In the genomic region with DNA sequence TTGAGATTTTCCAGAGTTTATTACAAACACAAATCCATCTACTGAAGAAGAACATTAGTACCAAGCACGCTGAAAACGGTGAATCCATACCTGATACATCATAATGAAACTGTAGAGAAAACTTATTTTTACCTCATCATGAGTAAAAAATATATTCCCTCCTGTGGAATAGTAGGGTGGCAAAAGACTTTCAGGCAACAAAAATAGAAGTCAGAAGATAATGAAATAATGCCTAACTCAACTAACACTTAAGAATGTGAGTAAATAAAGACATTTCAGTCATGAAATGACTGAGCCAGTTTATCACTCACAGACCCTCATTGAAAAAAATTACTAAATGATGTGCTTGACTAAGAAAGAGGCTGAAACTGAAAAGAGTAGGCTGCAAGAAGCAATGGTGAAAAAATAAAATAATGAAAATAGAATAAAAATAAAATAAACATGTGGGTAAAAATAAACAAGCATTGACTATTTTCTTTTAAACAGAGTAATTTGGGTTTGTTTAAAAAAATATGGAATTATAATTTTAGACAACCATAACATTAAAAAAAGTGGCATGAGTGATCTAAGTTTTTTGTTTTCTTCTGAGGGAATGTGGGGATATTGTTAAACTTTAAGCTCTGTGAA, we compare ENCODE assay signal across 13 cellular contexts.
DNase-seq lines count a peak whose midpoint lies in the region; ATAC-seq and TF ChIP-seq lines count a peak whose summit lies in the region.
"Had no signal": no experiment of that assay in that cellular context is flagged by ENCODE, and none has a peak within 500 bp of the region (broad histone marks: within the 10 kb centered on the region; RNA-seq: fewer than 3 reads in every experiment).

No MANE protein-coding gene starts in this region.

- ATAC-seq in GM19351 (IDR thresholded peaks at IDR 0.05; ENCODE audit: unreplicated experiment) (peak; percentile 52), GM23338 (no peak), HG03175 (IDR thresholded peaks at IDR 0.05; ENCODE audit: unreplicated experiment) (peak; percentile 70)
- ATAC-seq: T-cell had no signal

- intact Hi-C loops in ovary (cut with DNase I) = no loop called here

- H3K4me1 ChIP-seq in GM23338 (ENCODE audit: insufficient read depth) (no peaks in the 10 kb centered on the region), ovary (ENCODE audit: insufficient read depth) (no peaks in the 10 kb centered on the region)
- H3K4me1 ChIP-seq: breast epithelium, Caco-2, thyroid gland had no signal

- H4K20me1 ChIP-seq in GM23338 (replicated peaks; ENCODE audit: insufficient read depth) = no peaks in the 10 kb centered on the region

- peaks cover 18% of the 10 kb centered on the region for H3K9me2 ChIP-seq in GM23338 (ENCODE audit: insufficient read depth)

- H3K27me3 Mint-ChIP-seq in GM23338 (ENCODE audit: insufficient read depth, low read depth, poor library complexity) (peaks cover 1% of the 10 kb centered on the region), immature natural killer cell (ENCODE audit: low read depth in 3 of 3) (peaks cover 0 to 2% (median 0%) of the 10 kb centered on the region in 3 donors), type B pancreatic cell (no peaks in the 10 kb centered on the region)

- TF ChIP-seq POLR2A in ovary (IDR thresholded peaks at IDR 0.05) = no peak

- no peak for TF ChIP-seq EP300 in ovary (IDR thresholded peaks at IDR 0.05)

- DNase-seq in GM10266 (ENCODE audit: extremely low spot score) (peak; percentile 25), GM23338 (ENCODE audit: low spot score) (no peak), NCI-H446 treated with DMSO at 0.1 percent for 48 hours (lab: John Stamatoyannopoulos, UW) (no peak), immature natural killer cell (no peak), type B pancreatic cell (ENCODE audit: extremely low spot score, unreplicated experiment) (no peak), ovary (no peak)
- DNase-seq: Caco-2, nephron progenitor cell, T-cell, thyroid gland had no signal

- H3K4me2 ChIP-seq in GM23338 = no peak overlapping the region

- H3K36me3 Mint-ChIP-seq in GM23338 (ENCODE audit: low read depth) (no peaks in the 10 kb centered on the region), immature natural killer cell (no peaks in the 10 kb centered on the region), type B pancreatic cell (no peaks in the 10 kb centered on the region)
- H3K36me3 Mint-ChIP-seq: T-cell had no signal

- H3K79me2 ChIP-seq in GM23338 (replicated peaks; ENCODE audit: insufficient read depth) = no peaks in the 10 kb centered on the region

- H3K27ac ChIP-seq in GM23338 (ENCODE audit: low read depth) (no peak overlapping the region), ovary (no peak overlapping the region)
- H3K27ac ChIP-seq: breast epithelium, thyroid gland had no signal

- H3K9me3 Mint-ChIP-seq in GM23338 (no peaks in the 10 kb centered on the region), immature natural killer cell (peaks cover 0 to 8% (median 6%) of the 10 kb centered on the region in 6 donors), type B pancreatic cell (no peaks in the 10 kb centered on the region)
- H3K9me3 Mint-ChIP-seq: nephron progenitor cell, T-cell had no signal

- H3K9me3 ChIP-seq in ovary = no peaks in the 10 kb centered on the region
- H3K9me3 ChIP-seq: breast epithelium, Caco-2, thyroid gland had no signal

- H3F3A ChIP-seq in GM23338 (replicated peaks; ENCODE audit: low read depth) = no peaks in the 10 kb centered on the region

- H3K36me3 ChIP-seq in GM23338 (ENCODE audit: insufficient read depth) (no peaks in the 10 kb centered on the region), ovary (no peaks in the 10 kb centered on the region)
- H3K36me3 ChIP-seq: breast epithelium, thyroid gland had no signal

- H3K4me3 Mint-ChIP-seq in GM23338 = no peak overlapping the region
- H3K4me3 Mint-ChIP-seq in immature natural killer cell = no peak overlapping the region
- H3K4me3 Mint-ChIP-seq in type B pancreatic cell = no peak overlapping the region
- H3K4me3 Mint-ChIP-seq: nephron progenitor cell, T-cell had no signal

- 0 out of 2 replicates have a peak overlapping the region, but pooled peaks have one; percentile 19 for H2AFZ ChIP-seq in GM23338

- no peaks in the 10 kb centered on the region for H3K4me1 Mint-ChIP-seq in GM23338
- no peaks in the 10 kb centered on the region for H3K4me1 Mint-ChIP-seq in immature natural killer cell
- no peaks in the 10 kb centered on the region for H3K4me1 Mint-ChIP-seq in type B pancreatic cell (ENCODE audit: unreplicated experiment)
- H3K4me1 Mint-ChIP-seq: nephron progenitor cell, T-cell had no signal

- H3K27me3 ChIP-seq in GM23338 (ENCODE audit: insufficient read depth) = no peaks in the 10 kb centered on the region
- H3K27me3 ChIP-seq in ovary = no peaks in the 10 kb centered on the region
- H3K27me3 ChIP-seq: breast epithelium, thyroid gland had no signal

- no peak overlapping the region for H3K4me3 ChIP-seq in GM23338
- no peak overlapping the region for H3K4me3 ChIP-seq in ovary
- H3K4me3 ChIP-seq: breast epithelium, thyroid gland had no signal

- H3K27ac Mint-ChIP-seq in GM23338 = no peak overlapping the region
- no peak overlapping the region for H3K27ac Mint-ChIP-seq in immature natural killer cell
- H3K27ac Mint-ChIP-seq in type B pancreatic cell = no peak overlapping the region
- H3K27ac Mint-ChIP-seq: nephron progenitor cell, T-cell had no signal

- TF ChIP-seq CTCF in GM10266 (IDR thresholded peaks at IDR 0.05; ENCODE audit: control insufficient read depth, insufficient read depth, low read depth, missing control alignments) (no peak), GM23338 (conservative IDR thresholded peaks at IDR 0.05; ENCODE audit: low read depth in 2 of 2) (no peak), type B pancreatic cell (conservative IDR thresholded peaks at IDR 0.05) (no peak), ovary (IDR thresholded peaks at IDR 0.05) (no peak)

- 91 to 92% (median 92%) methylated on average over 2 of the region's 2 CpGs for WGBS in ovary, 3 donors

TF ChIP-seq in GM23338, 12 proteins besides CTCF, POLR2A, EP300 and RAD21 (continues in another document):
- TF ChIP-seq POLR2AphosphoS5 (IDR thresholded peaks at IDR 0.05; ENCODE audit: low read depth) (no peak), EZH2phosphoT487 (IDR thresholded peaks at IDR 0.05; ENCODE audit: unreplicated experiment) (no peak), CREB1 (CRISPR knock-in tag; IDR thresholded peaks at IDR 0.05; ENCODE audit: low read depth) (no peak)
- TF ChIP-seq, protein P1, sequence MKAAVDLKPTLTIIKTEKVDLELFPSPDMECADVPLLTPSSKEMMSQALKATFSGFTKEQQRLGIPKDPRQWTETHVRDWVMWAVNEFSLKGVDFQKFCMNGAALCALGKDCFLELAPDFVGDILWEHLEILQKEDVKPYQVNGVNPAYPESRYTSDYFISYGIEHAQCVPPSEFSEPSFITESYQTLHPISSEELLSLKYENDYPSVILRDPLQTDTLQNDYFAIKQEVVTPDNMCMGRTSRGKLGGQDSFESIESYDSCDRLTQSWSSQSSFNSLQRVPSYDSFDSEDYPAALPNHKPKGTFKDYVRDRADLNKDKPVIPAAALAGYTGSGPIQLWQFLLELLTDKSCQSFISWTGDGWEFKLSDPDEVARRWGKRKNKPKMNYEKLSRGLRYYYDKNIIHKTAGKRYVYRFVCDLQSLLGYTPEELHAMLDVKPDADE (IDR thresholded peaks at IDR 0.05) = no peak
